Comparison of ENCODE assay signal across 9 cellular contexts in genomic region chr1:117061986-117062415, GRCh38. TPM values are rescaled to one million over a fixed set of nuclear protein-coding genes. Genes with fewer than 3 reads are reported as not detected.
DNase-seq lines count a peak whose midpoint lies in the region; ATAC-seq and TF ChIP-seq lines count a peak whose summit lies in the region.
"Had no signal": no experiment of that assay in that cellular context is flagged by ENCODE, and none has a peak within 500 bp of the region (broad histone marks: within the 10 kb centered on the region; RNA-seq: fewer than 3 reads in every experiment).

No MANE protein-coding gene starts in this region.

- H3K79me2 ChIP-seq in PC-9 (ENCODE audit: low read depth), result peaks cover 47% of the 10 kb centered on the region

- no peak for TF ChIP-seq CTCF in PC-9 (conservative IDR thresholded peaks at IDR 0.05)
- TF ChIP-seq CTCF in fibroblast of mammary gland (conservative IDR thresholded peaks at IDR 0.05; ENCODE audit: control insufficient read depth, insufficient read depth, low read depth, low read length), result no peak
- no peak for TF ChIP-seq CTCF in stomach (IDR thresholded peaks at IDR 0.05)

- intact Hi-C loops in PC-9 (cut with micrococcal nuclease; ENCODE audit: unreplicated experiment), result loop anchor here (2.0 to 5.0 kb wide), 3 partner anchors 205 to 555 kb away; no protein-coding TSS in a partner anchor
- intact Hi-C loops in stomach (cut with DNase I; ENCODE audit: low total_unique reads), result no loop called here

- no peaks in the 10 kb centered on the region for H3K9me3 ChIP-seq in PC-9 (ENCODE audit: insufficient read depth, low read depth)
- H3K9me3 ChIP-seq in stomach, result no peaks in the 10 kb centered on the region

- ATAC-seq in GM21619 (IDR thresholded peaks at IDR 0.05; ENCODE audit: unreplicated experiment), result peak; percentile 27
- ATAC-seq in naive thymus-derived CD8-positive, alpha-beta T cell, result no peak
- ATAC-seq: Panc1 had no signal

- no peak overlapping the region for H3K4me3 ChIP-seq in PC-9
- no peak overlapping the region for H3K4me3 ChIP-seq in fibroblast of mammary gland (ENCODE audit: control insufficient read depth, low read depth, low read length)
- no peak overlapping the region for H3K4me3 ChIP-seq in stomach

- WGBS in stomach, 5 donors, result 56 to 82% (median 76%) methylated on average over 2 of the region's 2 CpGs

- POLR2A ChIA-PET in PC-9 (lab: Charles Lee; ENCODE audit: unreplicated experiment), result no interaction called here
- POLR2A ChIA-PET in naive thymus-derived CD8-positive, alpha-beta T cell (lab: Charles Lee), result no interaction called here

- H3K4me3 Mint-ChIP-seq in naive thymus-derived CD8-positive, alpha-beta T cell, result peak overlapping the region in 4 of 10 donors; percentile 23 to 54 (median 41)

- BruUV-seq in PC-9 (replicated peaks; lab: Mats Ljungman, UMichigan), result no TSS peak

- peak overlapping the region; percentile 80 for H3K4me2 ChIP-seq in PC-9

- H3K4me1 Mint-ChIP-seq in naive thymus-derived CD8-positive, alpha-beta T cell, result peaks cover 11 to 44% (median 25%) of the 10 kb centered on the region in 4 donors

- no peak overlapping the region for H3K27ac ChIP-seq in PC-9
- H3K27ac ChIP-seq in stomach, result no peak overlapping the region

- no peak for TF ChIP-seq EP300 in stomach (IDR thresholded peaks at IDR 0.05)

- H4K20me1 ChIP-seq in PC-9 (ENCODE audit: insufficient read depth), result no peaks in the 10 kb centered on the region

- H3K27ac Mint-ChIP-seq in naive thymus-derived CD8-positive, alpha-beta T cell, result no peak overlapping the region

- H3K9me3 Mint-ChIP-seq in naive thymus-derived CD8-positive, alpha-beta T cell, result no peaks in the 10 kb centered on the region

- no peak overlapping the region for H2AFZ ChIP-seq in PC-9

- no peaks in the 10 kb centered on the region for H3K27me3 Mint-ChIP-seq in naive thymus-derived CD8-positive, alpha-beta T cell

- H3K36me3 Mint-ChIP-seq in naive thymus-derived CD8-positive, alpha-beta T cell, result peaks cover 5 to 42% (median 26%) of the 10 kb centered on the region in 3 donors

- TF ChIP-seq POLR2A in stomach (IDR thresholded peaks at IDR 0.05), result no peak

- DNase-seq in EH (ENCODE audit: low read depth) (peak; percentile 72), PC-9 (no peak), fibroblast of mammary gland (ENCODE audit: low read depth) (peak; percentile 72), NCI-H524 (lab: John Stamatoyannopoulos, UW) (no peak), stomach (no peak), SHP77 (lab: John Stamatoyannopoulos, UW) (no peak)
- DNase-seq in naive thymus-derived CD8-positive, alpha-beta T cell, result no peak

- H3K27me3 ChIP-seq in PC-9 (ENCODE audit: insufficient read depth, low read depth), result no peaks in the 10 kb centered on the region
- no peaks in the 10 kb centered on the region for H3K27me3 ChIP-seq in stomach

- peaks cover 11% of the 10 kb centered on the region for H3F3A ChIP-seq in PC-9 (ENCODE audit: insufficient read depth, low read depth)

- H3K4me1 ChIP-seq in PC-9 (replicated peaks; ENCODE audit: insufficient read depth) (peaks cover 24% of the 10 kb centered on the region), stomach (peaks cover 0 to 31% (median 17%) of the 10 kb centered on the region in 4 donors)

- CTCF ChIA-PET in PC-9 (lab: Charles Lee), result no interaction called here

- H3K9me2 ChIP-seq in PC-9 (ENCODE audit: insufficient read depth), result no peaks in the 10 kb centered on the region

- H3K36me3 ChIP-seq in PC-9 (ENCODE audit: low read depth), result peaks cover 23% of the 10 kb centered on the region
- H3K36me3 ChIP-seq in stomach, result peaks cover 0 to 24% (median 3%) of the 10 kb centered on the region in 4 donors

RNA-seq across cellular contexts. Expression of gene TTF2, which starts 1.9 kb away (rescaled TPM):
- 62.2 and 63.4 TPM in 2 replicates for total RNA-seq in PC-9 (2021)
- total RNA-seq in naive thymus-derived CD8-positive, alpha-beta T cell, result 10 to 100 TPM; 29.5 to 31.0 TPM
- 10 to 100 TPM; 10.8 to 13.4 (median 11.7) TPM for polyA plus RNA-seq in naive thymus-derived CD8-positive, alpha-beta T cell
- total RNA-seq in stomach, result 10 to 100 TPM in 4 of 5 donors, 1 to 10 TPM in 1; 6.2 to 58.7 (median 27.0) TPM
- polyA plus RNA-seq in stomach, result 1 to 10 TPM; 1.7 to 4.1 (median 2.1) TPM

RNA-seq across cellular contexts. Expression of gene TRIM45, which starts 59.5 kb away (rescaled TPM):
- 10.0 and 10.2 TPM in 2 replicates for total RNA-seq in PC-9 (2021)
- under 1 TPM in 1 of 2 experiments, not detected in 1; 0.14 TPM for total RNA-seq in naive thymus-derived CD8-positive, alpha-beta T cell
- under 1 TPM in 1 of 3 donors, not detected in 2; 0.19 TPM for polyA plus RNA-seq in naive thymus-derived CD8-positive, alpha-beta T cell
- total RNA-seq in stomach, result 1 to 10 TPM in 2 of 5 donors, under 1 TPM in 2, not detected in 1; 0.29 to 6.8 (median 2.5) TPM
- polyA plus RNA-seq in stomach, result 1 to 10 TPM in 2 of 3 donors, under 1 TPM in 1; 0.61 to 2.9 (median 1.9) TPM

Comparison
In these comparisons a context has a peak if more than half of its experiments do, and no peak if none do; other contexts are left out.
1. DNase-seq: peak in EH (single experiment) and fibroblast of mammary gland (single experiment); none in PC-9 (0 of 2), naive thymus-derived CD8-positive, alpha-beta T cell (0 of 10), NCI-H524 (0 of 2), stomach (single experiment) and SHP77 (0 of 2).